Comparison of ENCODE assay signal across 8 cellular contexts in the genomic region with DNA sequence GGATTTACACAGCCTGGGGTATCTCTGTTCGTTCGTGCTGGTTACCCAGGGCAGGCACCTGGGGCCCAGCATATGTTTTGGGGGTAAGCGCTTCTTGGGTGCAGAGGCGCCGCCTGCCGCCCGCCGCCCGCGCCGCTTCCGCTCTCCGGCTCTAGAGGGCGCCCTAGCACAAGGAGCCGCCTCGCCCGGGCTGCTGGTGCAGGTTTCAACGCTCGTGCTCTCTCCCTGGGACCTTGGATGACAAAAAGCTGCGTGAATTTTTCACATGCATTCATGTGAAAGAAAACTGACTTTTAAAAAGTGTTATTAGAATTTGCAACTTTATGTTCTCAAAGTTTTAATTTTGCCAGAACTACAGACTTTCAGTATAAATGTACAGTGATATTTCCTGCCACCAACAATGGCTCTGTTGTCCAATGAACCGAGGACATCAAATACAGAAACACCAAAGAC. TPM values are rescaled to one million over a fixed set of nuclear protein-coding genes. Genes with fewer than 3 reads are reported as not detected.
DNase-seq lines count a peak whose midpoint lies in the region; ATAC-seq, FAIRE-seq and TF ChIP-seq lines count a peak whose summit lies in the region.

No MANE protein-coding gene starts in this region.

- H3K4me2 ChIP-seq in GM23248 (ENCODE audit: unreplicated experiment) = no peak overlapping the region
- H3K4me2 ChIP-seq in Karpas-422 (ENCODE audit: low read depth, low read length, poor library complexity, severe bottlenecking) = peak overlapping the region; percentile 54

- no peak overlapping the region for H3K4me3 ChIP-seq in GM23248
- no peak overlapping the region for H3K4me3 ChIP-seq in Karpas-422 (ENCODE audit: low read length)
- no peak overlapping the region for H3K4me3 ChIP-seq in small intestine (ENCODE audit: low read depth in 1 of 2, low read length in 2 of 2)

- no peak overlapping the region for H3K9ac ChIP-seq in GM23248
- peak overlapping the region; percentile 24; the same call in 1 of the 2 replicates for H3K9ac ChIP-seq in Karpas-422 (ENCODE audit: low read length)

- H3K27ac ChIP-seq in GM23248 (no peak overlapping the region), Karpas-422 (ENCODE audit: low read length) (no peak overlapping the region), small intestine (ENCODE audit: low read depth in 1 of 2, low read length in 1 of 2) (no peak overlapping the region)

- H3K9me2 ChIP-seq in GM23248 (ENCODE audit: insufficient read depth) = no peaks in the 10 kb centered on the region
- H3K9me2 ChIP-seq in Karpas-422 (replicated peaks; ENCODE audit: insufficient read depth, low read length) = no peaks in the 10 kb centered on the region

- peak; percentile 88 for ATAC-seq in left ventricle myocardium superior

- no peak overlapping the region for H2AFZ ChIP-seq in GM23248
- 0 out of 2 replicates have a peak overlapping the region, but pooled peaks have one; percentile 66 for H2AFZ ChIP-seq in Karpas-422 (ENCODE audit: low read length)

- TF ChIP-seq CTCF in GM10266 (IDR thresholded peaks at IDR 0.05; ENCODE audit: control insufficient read depth, insufficient read depth, low read depth, missing control alignments) = peak; percentile 100

- no peaks in the 10 kb centered on the region for H3K9me3 ChIP-seq in GM23248 (ENCODE audit: low read depth)
- no peaks in the 10 kb centered on the region for H3K9me3 ChIP-seq in Karpas-422 (ENCODE audit: low read length)
- no peaks in the 10 kb centered on the region for H3K9me3 ChIP-seq in small intestine (ENCODE audit: control insufficient read depth, low read depth)

- no peak for FAIRE-seq in small intestine (lab: Jason Lieb, UNC)

- peak; percentile 80 for DNase-seq in GM10266 (ENCODE audit: extremely low spot score)
- peak; percentile 74 for DNase-seq in GM23248
- DNase-seq in Karpas-422 = peak; percentile 93
- DNase-seq in T-helper 2 cell = peak; percentile 63 to 74 (median 68)
- peak; percentile 15 for DNase-seq in amniotic epithelial cell (ENCODE audit: low read depth)
- DNase-seq in left ventricle myocardium superior = peak; percentile 85
- peak; percentile 64 for DNase-seq in small intestine
- no peak for DNase-seq in H4 (ENCODE audit: low spot score)

- WGBS in GM23248 (ENCODE audit: low coverage in 1 of 2, low lambda C conversion rate in 2 of 2, missing lambda C conversion rate in 2 of 2), 2 experiments = 0 to 2% methylated on average over 21 of the region's 21 CpGs
- 1 to 3% (median 1%) methylated on average over 21 of the region's 21 CpGs for WGBS in small intestine, 3 donors

- intact Hi-C loops in left ventricle myocardium superior (cut with micrococcal nuclease) = loop anchor here (5.0 kb wide), 1 partner anchor 127 kb away; no protein-coding TSS in a partner anchor

- H3K36me3 ChIP-seq in GM23248 (ENCODE audit: low read depth) = no peaks in the 10 kb centered on the region
- H3K36me3 ChIP-seq in Karpas-422 (ENCODE audit: insufficient read depth, low read length) = no peaks in the 10 kb centered on the region
- no peaks in the 10 kb centered on the region for H3K36me3 ChIP-seq in small intestine (ENCODE audit: control insufficient read depth in 2 of 2, insufficient read depth in 2 of 2, low read length in 2 of 2)

- no peaks in the 10 kb centered on the region for H3F3A ChIP-seq in GM23248 (ENCODE audit: insufficient read depth)

- H3K4me1 ChIP-seq in GM23248 (ENCODE audit: insufficient read depth) (no peaks in the 10 kb centered on the region), Karpas-422 (ENCODE audit: low read length) (peaks cover 17% of the 10 kb centered on the region), small intestine (ENCODE audit: control insufficient read depth in 2 of 2, insufficient read depth in 1 of 2, low read depth in 1 of 2, low read length in 1 of 2) (no peaks in the 10 kb centered on the region)

- H3K79me2 ChIP-seq in GM23248 (ENCODE audit: insufficient read depth) (no peaks in the 10 kb centered on the region), Karpas-422 (ENCODE audit: low read length) (no peaks in the 10 kb centered on the region)

- H4K20me1 ChIP-seq in GM23248 (ENCODE audit: insufficient read depth) = no peaks in the 10 kb centered on the region
- no peaks in the 10 kb centered on the region for H4K20me1 ChIP-seq in Karpas-422 (ENCODE audit: insufficient read depth, low read depth, low read length)

- in situ Hi-C loops in GM23248 (cut with MboI) = loop anchor here (10.0 kb wide), 1 partner anchor 119 kb away; no protein-coding TSS in a partner anchor

- H3K27me3 ChIP-seq in GM23248 (replicated peaks; ENCODE audit: insufficient read depth) (peaks cover 16% of the 10 kb centered on the region; the same call in 1 of the 2 replicates), Karpas-422 (ENCODE audit: low read length) (no peaks in the 10 kb centered on the region), small intestine (ENCODE audit: control insufficient read depth in 2 of 2, insufficient read depth in 2 of 2, low read length in 2 of 2) (no peaks in the 10 kb centered on the region)

RNA-seq across cellular contexts. Expression of a gene that starts 32.5 kb away (rescaled TPM):
- total RNA-seq in GM23248 (2014; rRNA removed; shearing (Covaris generic)) = not detected in 2 replicates
- polyA plus RNA-seq in GM23248 (2016; fragmentation: Nextera tagmentation; extraction: Ambion mirVana) (not detected in 2 replicates), small intestine (under 1 TPM in 2 of 3 donors, not detected in 1; 0.43 to 0.45 TPM)
- total RNA-seq in Karpas-422 (2014; rRNA removed; shearing (Covaris generic); ENCODE audit: low replicate concordance) = 0.14 TPM in 1 of 2 replicates, not detected in the other
- not detected for total RNA-seq in left ventricle myocardium superior
- not detected in 2 replicates for total RNA-seq in H4 (2014; rRNA removed; shearing (Covaris generic))
